ENCODE assay signal across 27 cellular contexts in genomic region chr20:52432740-52433139, GRCh38.
DNase-seq lines count a peak whose midpoint lies in the region; ATAC-seq and TF ChIP-seq lines count a peak whose summit lies in the region.
"Had no signal": no experiment of that assay in that cellular context is flagged by ENCODE, and none has a peak within 500 bp of the region (broad histone marks: within the 10 kb centered on the region; RNA-seq: fewer than 3 reads in every experiment).

No MANE protein-coding gene starts in this region.

- H3K4me3 Mint-ChIP-seq in progenitor cell of endocrine pancreas (ENCODE audit: low read depth), result no peak overlapping the region
- H3K4me3 Mint-ChIP-seq: CD14-positive monocyte, H9, IgD-negative memory B cell had no signal

- H3K27me3 Mint-ChIP-seq in progenitor cell of endocrine pancreas, result no peaks in the 10 kb centered on the region

- peak overlapping the region; percentile 67 for H3K27ac Mint-ChIP-seq in progenitor cell of endocrine pancreas
- H3K27ac Mint-ChIP-seq: CD14-positive monocyte, H9, IgD-negative memory B cell had no signal

- ATAC-seq in GM19397 (IDR thresholded peaks at IDR 0.05; ENCODE audit: unreplicated experiment) (no peak), HG03025 (IDR thresholded peaks at IDR 0.05; ENCODE audit: low FRiP score, unreplicated experiment) (no peak)
- ATAC-seq: A549 had no signal

- TF ChIP-seq CTCF in fibroblast of pulmonary artery (IDR thresholded peaks at IDR 0.05; ENCODE audit: low read length, missing control alignments) (no peak), progenitor cell of endocrine pancreas (IDR thresholded peaks at IDR 0.05; ENCODE audit: unreplicated experiment) (no peak)

- peaks cover 5% of the 10 kb centered on the region for H3K4me1 Mint-ChIP-seq in progenitor cell of endocrine pancreas (ENCODE audit: low read depth)
- H3K4me1 Mint-ChIP-seq: CD14-positive monocyte, IgD-negative memory B cell had no signal

- H3K9ac ChIP-seq in SK-N-MC (ENCODE audit: insufficient read length), result no peak overlapping the region
- H3K9ac ChIP-seq: KMS-11, SK-N-SH had no signal

- H3K4me3 ChIP-seq in SK-N-MC (no peak overlapping the region), fibroblast of pulmonary artery (replicated peaks; ENCODE audit: low read depth, low read length) (no peak overlapping the region)
- H3K4me3 ChIP-seq: A549 had no signal

- H3K9me3 ChIP-seq in SK-N-MC (ENCODE audit: low read depth, low read length), result no peaks in the 10 kb centered on the region
- H3K9me3 ChIP-seq: A549, BE2C, SK-N-SH had no signal

- peaks cover 4% of the 10 kb centered on the region for H3K9me3 Mint-ChIP-seq in progenitor cell of endocrine pancreas (ENCODE audit: low read depth)

- H3K36me3 Mint-ChIP-seq in progenitor cell of endocrine pancreas (ENCODE audit: insufficient read depth), result no peaks in the 10 kb centered on the region
- H3K36me3 Mint-ChIP-seq: CD14-positive monocyte had no signal

- H3K36me3 ChIP-seq in SK-N-MC (ENCODE audit: insufficient read depth, low read length), result no peaks in the 10 kb centered on the region
- H3K36me3 ChIP-seq: BE2C had no signal

- H3K27ac ChIP-seq in SK-N-MC, result 0 out of 2 replicates have a peak overlapping the region, but pooled peaks have one; percentile 3
- H3K27ac ChIP-seq: A549, KMS-11, RWPE1 had no signal

- DNase-seq in AG20443 (ENCODE audit: low spot score) (peak; percentile 69), SK-N-MC (ENCODE audit: low read depth, low spot score) (no peak), fibroblast of pulmonary artery (ENCODE audit: low read depth) (peak; percentile 44), progenitor cell of endocrine pancreas (ENCODE audit: low spot score, unreplicated experiment) (no peak), medulla oblongata (ENCODE audit: extremely low spot score) (no peak), GM19240 (ENCODE audit: insufficient read length, low spot score) (no peak)
- DNase-seq: BE2C, Calu3, DMS79 treated with DMSO at 0.1 percent for 48 hours, GF-D8, H9, MM.1S, NCI-H1694, NCI-H2081, NCI-H226, NCI-H510A, NCI-H69, SHP77 treated with DMSO at 0.1 percent for 48 hours, SK-N-SH, SW 1271 had no signal

Comparison
In these comparisons a context has a peak if more than half of its experiments do, and no peak if none do; other contexts are left out.
1. DNase-seq: peak in AG20443 (single experiment) and fibroblast of pulmonary artery (single experiment); none in SK-N-MC (single experiment), progenitor cell of endocrine pancreas (single experiment), medulla oblongata (single experiment) and GM19240 (single experiment).